4 cellular contexts compared by ENCODE assay signal in genomic region chr16:24845031-24845365, GRCh38. TPM values are rescaled to one million over a fixed set of nuclear protein-coding genes. Genes with fewer than 3 reads are reported as not detected.
"Had no signal": no experiment of that assay in that cellular context is flagged by ENCODE, and none has a peak within 500 bp of the region (broad histone marks: within the 10 kb centered on the region; RNA-seq: fewer than 3 reads in every experiment).

No MANE protein-coding gene starts in this region.

RNA-seq across cellular contexts. Expression of gene SLC5A11, which starts 0.8 kb away (rescaled TPM):
- total RNA-seq: LHCN-M2, MCF 10A, Right ventricle myocardium inferior, RPMI7951 had no signal
